ENCODE assay signal across 2 cellular contexts in genomic region chr5:147554285-147554817, GRCh38.
TF ChIP-seq lines count a peak whose summit lies in the region.

No MANE protein-coding gene starts in this region.

TF ChIP-seq in liver, 16 proteins besides CTCF, POLR2A, EP300 and RAD21 (continued from another document):
- TF ChIP-seq REST (IDR thresholded peaks at IDR 0.05) = no peak
TF ChIP-seq in liver: peak in this region for 1.

TF ChIP-seq in HepG2, 621 proteins besides CTCF, POLR2A, EP300 and RAD21 (continued from another document):
- no peak for TF ChIP-seq HMGA1 (CRISPR knock-in tag; conservative IDR thresholded peaks at IDR 0.05)
- TF ChIP-seq GATA4 (IDR thresholded peaks at IDR 0.05; ENCODE audit: borderline replicate concordance, low read depth) = no peak
- no peak for TF ChIP-seq NBN (conservative IDR thresholded peaks at IDR 0.05)
- no peak for TF ChIP-seq NR0B2 (CRISPR knock-in tag; IDR thresholded peaks at IDR 0.05)
- TF ChIP-seq MEIS2 (CRISPR knock-in tag; IDR thresholded peaks at IDR 0.05) = no peak
